Comparison of ENCODE assay signal across 15 cellular contexts in genomic region chr2:183000846-183001245, GRCh38.
"Had no signal": no experiment of that assay in that cellular context is flagged by ENCODE, and none has a peak within 500 bp of the region (broad histone marks: within the 10 kb centered on the region; RNA-seq: fewer than 3 reads in every experiment).

No MANE protein-coding gene starts in this region.

- ATAC-seq: activated CD4-positive, alpha-beta T cell treated with anti-CD3 and anti-CD28 coated beads for 36 hours; effector memory CD8-positive, alpha-beta T cell; lower lobe of right lung; natural killer cell; pancreas; stimulated activated naive B cell treated with anti-CD40 and anti-IgM and Interleukin-4, amounts not matched to agents 10 μg/mL and 1 μg/mL and 100 μg/mL, for 72 hours; WTC11 had no signal

- DNase-seq: activated CD4-positive, alpha-beta memory T cell treated with anti-CD3 and anti-CD28 coated beads for 36 hours; activated CD4-positive, alpha-beta T cell treated with anti-CD3 and anti-CD28 coated beads for 36 hours; activated T-cell treated with anti-CD3 and anti-CD28 coated beads for 4 hours; anterior cingulate cortex; caudate nucleus; effector memory CD8-positive, alpha-beta T cell; foreskin melanocyte; lower lobe of right lung; natural killer cell; pancreas; sigmoid colon; spleen; stimulated activated naive B cell treated with anti-CD40 and anti-IgM and Interleukin-4, amounts not matched to agents 10 μg/mL and 1 μg/mL and 100 μg/mL, for 72 hours had no signal

- H3K4me3 ChIP-seq: lower lobe of right lung, pancreas, sigmoid colon, spleen, thoracic aorta had no signal
